ENCODE assay signal across 13 cellular contexts in genomic region chr7:112887976-112888375, GRCh38.
A peak's percentile ranks its signal among the peaks of the same experiment; 100 is the strongest.
DNase-seq lines count a peak whose midpoint lies in the region; ATAC-seq and TF ChIP-seq lines count a peak whose summit lies in the region.
"Had no signal": no experiment of that assay in that cellular context is flagged by ENCODE, and none has a peak within 500 bp of the region (broad histone marks: within the 10 kb centered on the region; RNA-seq: fewer than 3 reads in every experiment).

No MANE protein-coding gene starts in this region.

- POLR2A ChIA-PET in activated B cell treated with CpG ODN at 0.5 μM for 24 hours (lab: Charles Lee), result no interaction called here

- CTCF ChIA-PET in activated B cell treated with CpG ODN at 0.5 μM for 24 hours (lab: Charles Lee), result no interaction called here

- no peak for DNase-seq in activated B cell treated with CpG ODN at 0.5 μM for 24 hours
- DNase-seq in neural crest cell (ENCODE audit: low read depth, low spot score), result no peak
- DNase-seq in NOMO-1 treated with dmso at 0.1 percent for 144 hours (lab: John Stamatoyannopoulos, UW; ENCODE audit: unreplicated experiment), result no peak
- DNase-seq in activated T-helper 2 cell treated with anti-CD3 and anti-CD28 coated beads, Interferon-gamma antibody, Interleukin-2, Interleukin-4, amounts not matched to agents 10 μg/mL and 5 μg/mL and 100 μg/mL, durations not matched to agents 14 hours and 24 hours and 36 hours (ENCODE audit: low spot score), result no peak
- DNase-seq in C1 segment of cervical spinal cord (lab: John Stamatoyannopoulos, UW), result no peak
- DNase-seq: Caco-2; CD4-positive, CD25-positive, alpha-beta regulatory T cell; HCEC 1CT had no signal

- H3K9me3 Mint-ChIP-seq in activated B cell treated with CpG ODN at 0.5 μM for 24 hours (no peaks in the 10 kb centered on the region), neural crest cell (peaks cover 5% of the 10 kb centered on the region)
- no peaks in the 10 kb centered on the region for H3K9me3 Mint-ChIP-seq in activated T-helper 2 cell treated with anti-CD3 and anti-CD28 coated beads, Interferon-gamma antibody, Interleukin-2, Interleukin-4, amounts not matched to agents 10 μg/mL and 5 μg/mL and 100 μg/mL, durations not matched to agents 14 hours and 24 hours and 36 hours

- H3K4me1 Mint-ChIP-seq in activated B cell treated with CpG ODN at 0.5 μM for 24 hours (peaks cover 15% of the 10 kb centered on the region), neural crest cell (no peaks in the 10 kb centered on the region)
- no peaks in the 10 kb centered on the region for H3K4me1 Mint-ChIP-seq in activated T-helper 2 cell treated with anti-CD3 and anti-CD28 coated beads, Interferon-gamma antibody, Interleukin-2, Interleukin-4, amounts not matched to agents 10 μg/mL and 5 μg/mL and 100 μg/mL, durations not matched to agents 14 hours and 24 hours and 36 hours (ENCODE audit: low read depth)

- TF ChIP-seq CTCF in activated B cell treated with CpG ODN at 0.5 μM for 24 hours (IDR thresholded peaks at IDR 0.05) (no peak), neural crest cell (conservative IDR thresholded peaks at IDR 0.05) (no peak)

- H3K27ac Mint-ChIP-seq in activated B cell treated with CpG ODN at 0.5 μM for 24 hours (peak overlapping the region; percentile 32), neural crest cell (ENCODE audit: unreplicated experiment) (peak overlapping the region; percentile 9)
- H3K27ac Mint-ChIP-seq in activated T-helper 2 cell treated with anti-CD3 and anti-CD28 coated beads, Interferon-gamma antibody, Interleukin-2, Interleukin-4, amounts not matched to agents 10 μg/mL and 5 μg/mL and 100 μg/mL, durations not matched to agents 14 hours and 24 hours and 36 hours, result no peak overlapping the region
- H3K27ac Mint-ChIP-seq: CD4-positive, CD25-positive, alpha-beta regulatory T cell; GM23338 had no signal

- H3K4me3 Mint-ChIP-seq in activated B cell treated with CpG ODN at 0.5 μM for 24 hours (no peak overlapping the region), neural crest cell (no peak overlapping the region)
- no peak overlapping the region for H3K4me3 Mint-ChIP-seq in activated T-helper 2 cell treated with anti-CD3 and anti-CD28 coated beads, Interferon-gamma antibody, Interleukin-2, Interleukin-4, amounts not matched to agents 10 μg/mL and 5 μg/mL and 100 μg/mL, durations not matched to agents 14 hours and 24 hours and 36 hours (ENCODE audit: low read depth)
- H3K4me3 Mint-ChIP-seq: B cell; CD4-positive, CD25-positive, alpha-beta regulatory T cell; GM23338; IgD-negative memory B cell had no signal

- ATAC-seq in GM18868 (IDR thresholded peaks at IDR 0.05; ENCODE audit: unreplicated experiment) (peak; percentile 40), activated B cell treated with CpG ODN at 0.5 μM for 24 hours (ENCODE audit: low read depth) (no peak)
- ATAC-seq: GM23338, HepG2 had no signal

- H3K36me3 Mint-ChIP-seq in activated B cell treated with CpG ODN at 0.5 μM for 24 hours (ENCODE audit: low read depth) (peaks cover 23% of the 10 kb centered on the region), neural crest cell (ENCODE audit: low read depth) (peaks cover 21% of the 10 kb centered on the region)
- H3K36me3 Mint-ChIP-seq in activated T-helper 2 cell treated with anti-CD3 and anti-CD28 coated beads, Interferon-gamma antibody, Interleukin-2, Interleukin-4, amounts not matched to agents 10 μg/mL and 5 μg/mL and 100 μg/mL, durations not matched to agents 14 hours and 24 hours and 36 hours (ENCODE audit: low read depth), result peaks cover 13% of the 10 kb centered on the region

- H3K27me3 Mint-ChIP-seq in activated B cell treated with CpG ODN at 0.5 μM for 24 hours, result no peaks in the 10 kb centered on the region
- H3K27me3 Mint-ChIP-seq in neural crest cell (ENCODE audit: low read depth), result no peaks in the 10 kb centered on the region
- no peaks in the 10 kb centered on the region for H3K27me3 Mint-ChIP-seq in activated T-helper 2 cell treated with anti-CD3 and anti-CD28 coated beads, Interferon-gamma antibody, Interleukin-2, Interleukin-4, amounts not matched to agents 10 μg/mL and 5 μg/mL and 100 μg/mL, durations not matched to agents 14 hours and 24 hours and 36 hours (ENCODE audit: low read depth)
- H3K27me3 Mint-ChIP-seq: B cell; CD4-positive, CD25-positive, alpha-beta regulatory T cell; IgD-negative memory B cell had no signal

- intact Hi-C loops in activated B cell treated with CpG ODN at 0.5 μM for 24 hours (cut with micrococcal nuclease), result loop anchor here (10.0 kb wide), 1 partner anchor 47 kb away; a partner anchor contains a TSS
- intact Hi-C loops in activated T-helper 2 cell treated with anti-CD3 and anti-CD28 coated beads, Interferon-gamma antibody, Interleukin-2, Interleukin-4, amounts not matched to agents 10 μg/mL and 5 μg/mL and 100 μg/mL, durations not matched to agents 14 hours and 24 hours and 36 hours (cut with micrococcal nuclease), result no loop called here
